ENCODE assay signal across 15 cellular contexts in the genomic region with DNA sequence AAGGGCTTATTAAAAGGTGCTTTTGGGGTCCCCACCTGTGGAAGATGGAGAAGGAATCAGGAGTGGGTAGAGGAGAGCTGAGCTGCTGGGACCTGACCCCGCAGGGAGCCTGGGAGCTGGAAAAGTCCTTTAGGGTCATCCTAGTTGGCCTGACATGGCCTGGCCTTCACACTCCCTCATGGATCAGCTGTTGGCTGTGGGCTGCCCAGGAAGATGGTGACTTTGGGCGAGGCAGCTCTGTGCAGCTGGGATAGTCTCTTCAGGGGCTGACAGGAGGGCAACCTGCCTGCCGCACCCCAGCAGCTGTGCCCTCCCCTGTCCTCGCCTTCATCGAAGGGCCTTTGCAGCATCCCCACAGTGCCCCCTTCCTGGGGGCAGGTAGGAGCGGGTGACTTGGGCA.
"Had no signal": no experiment of that assay in that cellular context is flagged by ENCODE, and none has a peak within 500 bp of the region (broad histone marks: within the 10 kb centered on the region; RNA-seq: fewer than 3 reads in every experiment).

No MANE protein-coding gene starts in this region.

- DNase-seq: activated CD4-positive, alpha-beta T cell treated with anti-CD3 and anti-CD28 coated beads, Interleukin-2, amount 10 ng/mL, durations not matched to agents 7 days and 5 days; activated CD8-positive, alpha-beta T cell treated with anti-CD3 and anti-CD28 coated beads, Interleukin-2, amount 10 ng/mL, durations not matched to agents 7 days and 5 days; activated naive CD4-positive, alpha-beta T cell treated with anti-CD3 and anti-CD28 coated beads, Interleukin-2, amount 10 ng/mL, durations not matched to agents 7 days and 5 days; activated T-cell treated with anti-CD3 and anti-CD28 coated beads, Interleukin-2, amount 50 U/mL, for 24 hours; cerebellar nuclear complex; effector CD8-positive, alpha-beta T cell; stimulated activated naive CD4-positive, alpha-beta T cell treated with Interleukin-2 at 50 U/mL for 16 hours; substantia nigra; transverse colon had no signal

- H3K36me3 ChIP-seq: breast epithelium, transverse colon, vagina had no signal

- H3K4me3 Mint-ChIP-seq: activated CD4-positive, alpha-beta T cell treated with anti-CD3 and anti-CD28 coated beads, Interleukin-2, amount 10 ng/mL, durations not matched to agents 7 days and 5 days; activated CD8-positive, alpha-beta T cell treated with anti-CD3 and anti-CD28 coated beads, Interleukin-2, amount 10 ng/mL, durations not matched to agents 7 days and 5 days; activated naive CD4-positive, alpha-beta T cell treated with anti-CD3 and anti-CD28 coated beads, Interleukin-2, amount 10 ng/mL, durations not matched to agents 7 days and 5 days; activated T-cell treated with anti-CD3 and anti-CD28 coated beads, Interleukin-2, amount 50 U/mL, for 24 hours; T-helper 1 cell treated with Interleukin-12 subunit alpha and Interleukin-12 subunit beta and Interleukin-4 antibody, amounts not matched to agents 30 μg/mL and 1 μg/mL, for 36 hours had no signal

- H3K27ac ChIP-seq: vagina had no signal

- H3K4me3 ChIP-seq: breast epithelium, transverse colon, vagina had no signal

- FAIRE-seq: astrocyte had no signal

- H3K27me3 Mint-ChIP-seq: activated CD4-positive, alpha-beta T cell treated with anti-CD3 and anti-CD28 coated beads, Interleukin-2, amount 10 ng/mL, durations not matched to agents 7 days and 5 days; activated naive CD4-positive, alpha-beta T cell treated with anti-CD3 and anti-CD28 coated beads, Interleukin-2, amount 10 ng/mL, durations not matched to agents 7 days and 5 days; activated T-cell treated with anti-CD3 and anti-CD28 coated beads, Interleukin-2, amount 50 U/mL, for 24 hours had no signal

- ATAC-seq: activated CD4-positive, CD25-positive, alpha-beta regulatory T cell treated with anti-CD3 and anti-CD28 coated beads, Interleukin-2, amount 50 U/mL, for 24 hours; activated CD8-positive, alpha-beta T cell treated with anti-CD3 and anti-CD28 coated beads, Interleukin-2, amount 10 ng/mL, durations not matched to agents 7 days and 5 days; esophagus mucosa had no signal

- H3K9me3 ChIP-seq: breast epithelium, transverse colon, vagina had no signal

- H3K27me3 ChIP-seq: breast epithelium, transverse colon, vagina had no signal

- H3K9me3 Mint-ChIP-seq: activated CD4-positive, alpha-beta T cell treated with anti-CD3 and anti-CD28 coated beads, Interleukin-2, amount 10 ng/mL, durations not matched to agents 7 days and 5 days; activated naive CD4-positive, alpha-beta T cell treated with anti-CD3 and anti-CD28 coated beads, Interleukin-2, amount 10 ng/mL, durations not matched to agents 7 days and 5 days; activated T-cell treated with anti-CD3 and anti-CD28 coated beads, Interleukin-2, amount 50 U/mL, for 24 hours; T-helper 1 cell treated with Interleukin-12 subunit alpha and Interleukin-12 subunit beta and Interleukin-4 antibody, amounts not matched to agents 30 μg/mL and 1 μg/mL, for 36 hours had no signal

- H3K27ac Mint-ChIP-seq: activated CD8-positive, alpha-beta T cell treated with anti-CD3 and anti-CD28 coated beads, Interleukin-2, amount 10 ng/mL, durations not matched to agents 7 days and 5 days; activated T-cell treated with anti-CD3 and anti-CD28 coated beads, Interleukin-2, amount 50 U/mL, for 24 hours; T-helper 1 cell treated with Interleukin-12 subunit alpha and Interleukin-12 subunit beta and Interleukin-4 antibody, amounts not matched to agents 30 μg/mL and 1 μg/mL, for 36 hours had no signal
